Comparison of ENCODE assay signal across 17 cellular contexts in the genomic region with DNA sequence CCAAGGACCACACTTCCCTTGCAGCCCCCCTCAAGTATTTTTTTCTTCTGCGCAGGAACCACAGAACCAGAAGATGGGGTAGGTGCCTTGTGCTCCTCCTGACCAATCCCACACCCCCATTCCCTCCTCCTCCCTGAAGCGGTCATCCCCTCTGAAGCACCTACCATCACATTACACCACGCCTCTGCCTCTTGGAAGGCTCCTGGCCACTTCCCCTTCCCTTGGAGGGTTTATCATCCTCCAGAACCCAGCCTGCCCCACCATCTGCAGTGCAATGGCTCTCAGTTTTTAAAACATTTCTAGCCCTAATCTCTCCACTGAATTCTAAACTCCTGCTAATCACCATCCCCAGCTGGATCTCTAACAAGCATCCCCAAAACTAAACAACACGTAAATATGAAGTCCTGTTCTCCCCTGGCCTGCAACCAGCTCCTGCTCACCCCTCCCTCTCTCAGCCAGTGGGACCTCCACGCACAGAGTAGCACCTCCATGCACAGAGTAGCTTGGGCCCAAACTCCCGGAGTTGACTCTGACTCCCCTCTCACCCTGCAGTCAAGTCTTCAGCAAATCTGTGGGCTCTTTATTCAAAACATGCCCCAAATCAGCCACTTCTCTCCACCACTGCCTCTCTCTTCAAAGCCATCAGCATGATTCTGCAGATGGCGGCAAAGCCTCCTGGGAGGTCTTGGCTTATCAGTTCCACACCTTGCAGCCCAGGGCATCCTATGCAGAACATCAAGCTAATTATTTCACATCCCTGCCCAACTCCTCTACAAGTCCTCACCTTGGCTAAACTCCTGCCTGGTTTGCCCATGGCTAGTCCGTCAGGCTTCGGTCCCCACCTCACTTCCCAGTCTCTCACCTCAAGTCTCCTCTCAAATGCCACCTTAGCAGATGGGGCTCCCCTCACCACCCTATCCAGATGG.
DNase-seq lines count a peak whose midpoint lies in the region; ATAC-seq and TF ChIP-seq lines count a peak whose summit lies in the region.
"Had no signal": no experiment of that assay in that cellular context is flagged by ENCODE, and none has a peak within 500 bp of the region (broad histone marks: within the 10 kb centered on the region; RNA-seq: fewer than 3 reads in every experiment).

No MANE protein-coding gene starts in this region.

- no peaks in the 10 kb centered on the region for H3K27me3 Mint-ChIP-seq in stimulated activated naive CD8-positive, alpha-beta T cell treated with anti-CD3 and anti-CD28 coated beads, Interleukin-15, Interleukin-2, amounts not matched to agents 100 ng/mL and 50 ng/mL, for 24 hours
- H3K27me3 Mint-ChIP-seq in activated CD4-positive, alpha-beta memory T cell treated with anti-CD3 and anti-CD28 coated beads, Interleukin-2, amount 10 ng/mL, durations not matched to agents 7 days and 5 days: no peaks in the 10 kb centered on the region
- peaks cover 5 to 16% (median 12%) of the 10 kb centered on the region in 3 donors for H3K27me3 Mint-ChIP-seq in immature natural killer cell (ENCODE audit: low read depth in 3 of 3)

- H3K27ac ChIP-seq in left ventricle myocardium inferior (replicated peaks) (no peak overlapping the region), body of pancreas (no peak overlapping the region)
- H3K27ac ChIP-seq: gastroesophageal sphincter had no signal

- TF ChIP-seq POLR2A in body of pancreas (IDR thresholded peaks at IDR 0.05): no peak

- peaks cover 30% of the 10 kb centered on the region for H3K4me1 ChIP-seq in left ventricle myocardium inferior
- H3K4me1 ChIP-seq in body of pancreas: peaks cover 12% of the 10 kb centered on the region

- no peak for ATAC-seq in stimulated activated naive CD8-positive, alpha-beta T cell treated with anti-CD3 and anti-CD28 coated beads, Interleukin-15, Interleukin-2, amounts not matched to agents 100 U/mL and 50 U/mL, for 24 hours
- ATAC-seq in body of pancreas (no peak), GM19328 (IDR thresholded peaks at IDR 0.05; ENCODE audit: unreplicated experiment) (no peak), HG03571 (IDR thresholded peaks at IDR 0.05; ENCODE audit: unreplicated experiment) (no peak)
- ATAC-seq: gastroesophageal sphincter, HCT116 had no signal

- 88 to 90% methylated on average over 9 of the region's 9 CpGs for WGBS in body of pancreas, 2 donors

- peaks cover 10% of the 10 kb centered on the region for H3K36me3 Mint-ChIP-seq in stimulated activated naive CD8-positive, alpha-beta T cell treated with anti-CD3 and anti-CD28 coated beads, Interleukin-15, Interleukin-2, amounts not matched to agents 100 ng/mL and 50 ng/mL, for 24 hours (ENCODE audit: low read depth)
- H3K36me3 Mint-ChIP-seq in activated CD4-positive, alpha-beta memory T cell treated with anti-CD3 and anti-CD28 coated beads, Interleukin-2, amount 10 ng/mL, durations not matched to agents 7 days and 5 days (ENCODE audit: low read depth): peaks cover 43% of the 10 kb centered on the region
- peaks cover under 1 to 14% (median 7%) of the 10 kb centered on the region in 3 donors for H3K36me3 Mint-ChIP-seq in immature natural killer cell

- TF ChIP-seq CTCF in left ventricle myocardium inferior (IDR thresholded peaks at IDR 0.05; ENCODE audit: borderline replicate concordance) (no peak), body of pancreas (IDR thresholded peaks at IDR 0.05) (no peak)

- CTCF ChIA-PET in activated CD4-positive, alpha-beta memory T cell treated with anti-CD3 and anti-CD28 coated beads, Interleukin-2, amount 10 ng/mL, durations not matched to agents 7 days and 5 days (lab: Charles Lee): interaction anchor here (1.7 kb wide), 1 partner anchor 10 kb away, joined by 6 read pairs; no protein-coding TSS in a partner anchor

- peak overlapping the region; percentile 6 for H3K4me3 Mint-ChIP-seq in stimulated activated naive CD8-positive, alpha-beta T cell treated with anti-CD3 and anti-CD28 coated beads, Interleukin-15, Interleukin-2, amounts not matched to agents 100 ng/mL and 50 ng/mL, for 24 hours
- H3K4me3 Mint-ChIP-seq in activated CD4-positive, alpha-beta memory T cell treated with anti-CD3 and anti-CD28 coated beads, Interleukin-2, amount 10 ng/mL, durations not matched to agents 7 days and 5 days: no peak overlapping the region
- peak overlapping the region; percentile 63 to 86 (median 76) for H3K4me3 Mint-ChIP-seq in immature natural killer cell

- no peaks in the 10 kb centered on the region for H3K9me3 Mint-ChIP-seq in stimulated activated naive CD8-positive, alpha-beta T cell treated with anti-CD3 and anti-CD28 coated beads, Interleukin-15, Interleukin-2, amounts not matched to agents 100 ng/mL and 50 ng/mL, for 24 hours
- no peaks in the 10 kb centered on the region for H3K9me3 Mint-ChIP-seq in activated CD4-positive, alpha-beta memory T cell treated with anti-CD3 and anti-CD28 coated beads, Interleukin-2, amount 10 ng/mL, durations not matched to agents 7 days and 5 days
- no peaks in the 10 kb centered on the region for H3K9me3 Mint-ChIP-seq in immature natural killer cell

- H3K27me3 ChIP-seq in left ventricle myocardium inferior (ENCODE audit: low read depth): no peaks in the 10 kb centered on the region
- H3K27me3 ChIP-seq in body of pancreas: no peaks in the 10 kb centered on the region
- H3K27me3 ChIP-seq: gastroesophageal sphincter had no signal

- H3K27ac Mint-ChIP-seq in stimulated activated naive CD8-positive, alpha-beta T cell treated with anti-CD3 and anti-CD28 coated beads, Interleukin-15, Interleukin-2, amounts not matched to agents 100 ng/mL and 50 ng/mL, for 24 hours: peak overlapping the region; percentile 76
- H3K27ac Mint-ChIP-seq in activated CD4-positive, alpha-beta memory T cell treated with anti-CD3 and anti-CD28 coated beads, Interleukin-2, amount 10 ng/mL, durations not matched to agents 7 days and 5 days: peak overlapping the region; percentile 32
- H3K27ac Mint-ChIP-seq in immature natural killer cell: peak overlapping the region; percentile 91 to 97 (median 94)

- POLR2A ChIA-PET in activated CD4-positive, alpha-beta memory T cell treated with anti-CD3 and anti-CD28 coated beads, Interleukin-2, amount 10 ng/mL, durations not matched to agents 7 days and 5 days (lab: Charles Lee): interaction anchor here (0.9 to 1.2 kb wide), 2 partner anchors 23 to 50 kb away, joined by 4 read pairs; no protein-coding TSS in a partner anchor

- DNase-seq in stimulated activated naive CD8-positive, alpha-beta T cell treated with anti-CD3 and anti-CD28 coated beads, Interleukin-15, Interleukin-2, amounts not matched to agents 100 U/mL and 50 U/mL, for 24 hours: no peak
- no peak for DNase-seq in activated CD4-positive, alpha-beta memory T cell treated with anti-CD3 and anti-CD28 coated beads, Interleukin-2, amount 10 ng/mL, durations not matched to agents 7 days and 5 days
- DNase-seq in immature natural killer cell (no peak), left ventricle myocardium inferior (no peak), body of pancreas (no peak)
- DNase-seq: activated CD4-positive, alpha-beta T cell treated with anti-CD3 and anti-CD28 coated beads for 1 hour; activated effector memory CD4-positive, alpha-beta T cell treated with anti-CD3 and anti-CD28 coated beads, Interleukin-2, amount 50 U/mL, for 16 hours; KG1; midbrain; NCI-H1436; NCI-H510A treated with DMSO at 0.1 percent for 48 hours; stimulated activated naive CD4-positive, alpha-beta T cell treated with Interleukin-2 at 50 U/mL for 16 hours had no signal

- H3K36me3 ChIP-seq in left ventricle myocardium inferior (no peaks in the 10 kb centered on the region), body of pancreas (replicated peaks in 1 of 2; ENCODE audit: insufficient read depth in 1 of 2, low read depth in 2 of 2) (no peaks in the 10 kb centered on the region)
- H3K36me3 ChIP-seq: gastroesophageal sphincter had no signal

- peaks cover 88% of the 10 kb centered on the region for H3K4me1 Mint-ChIP-seq in stimulated activated naive CD8-positive, alpha-beta T cell treated with anti-CD3 and anti-CD28 coated beads, Interleukin-15, Interleukin-2, amounts not matched to agents 100 ng/mL and 50 ng/mL, for 24 hours (ENCODE audit: low read depth)
- peaks cover 68% of the 10 kb centered on the region for H3K4me1 Mint-ChIP-seq in activated CD4-positive, alpha-beta memory T cell treated with anti-CD3 and anti-CD28 coated beads, Interleukin-2, amount 10 ng/mL, durations not matched to agents 7 days and 5 days
- H3K4me1 Mint-ChIP-seq in immature natural killer cell: peaks cover 90 to 94% of the 10 kb centered on the region in 2 donors

- intact Hi-C loops in left ventricle myocardium inferior (cut with micrococcal nuclease) (no loop called here), body of pancreas (cut with DNase I) (no loop called here)

- no peak overlapping the region for H3K4me3 ChIP-seq in left ventricle myocardium inferior
- no peak overlapping the region for H3K4me3 ChIP-seq in body of pancreas
- H3K4me3 ChIP-seq: gastroesophageal sphincter had no signal

- H3K9me3 ChIP-seq in left ventricle myocardium inferior (replicated peaks): no peaks in the 10 kb centered on the region
- H3K9me3 ChIP-seq in body of pancreas: no peaks in the 10 kb centered on the region
- H3K9me3 ChIP-seq: gastroesophageal sphincter had no signal

Comparison
In these comparisons a context has a peak if more than half of its experiments do, and no peak if none do; other contexts are left out.
1. H3K27ac Mint-ChIP-seq: peak in every context shown above with its lines; median percentile 94 in immature natural killer cell; 76 in stimulated activated naive CD8-positive, alpha-beta T cell treated with anti-CD3 and anti-CD28 coated beads, Interleukin-15, Interleukin-2, amounts not matched to agents 100 ng/mL and 50 ng/mL, for 24 hours; 32 in activated CD4-positive, alpha-beta memory T cell treated with anti-CD3 and anti-CD28 coated beads, Interleukin-2, amount 10 ng/mL, durations not matched to agents 7 days and 5 days.